In the genomic region with DNA sequence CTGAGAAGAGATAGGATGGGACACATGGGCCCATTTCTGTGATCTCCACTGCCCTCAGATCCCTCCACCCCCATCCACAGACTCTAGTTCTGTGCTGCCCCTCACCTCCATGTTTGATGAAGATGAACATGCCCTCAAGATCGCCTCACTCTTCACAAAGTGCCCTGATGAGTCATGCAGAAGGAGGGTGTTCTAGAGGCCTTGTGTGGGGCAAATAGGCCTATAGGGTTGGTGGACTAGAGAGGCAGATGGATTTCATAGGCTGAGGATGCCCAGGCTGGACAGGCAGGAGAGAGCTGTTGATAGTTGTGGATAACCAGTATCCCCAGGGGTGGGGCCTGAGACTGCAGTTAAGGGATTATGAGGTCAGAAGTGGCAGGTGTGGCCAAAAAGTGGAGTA, we compare ENCODE assay signal across 14 cellular contexts. TPM values are rescaled to one million over a fixed set of nuclear protein-coding genes. Genes with fewer than 3 reads are reported as not detected.
A peak's percentile ranks its signal among the peaks of the same experiment; 100 is the strongest.
DNase-seq lines count a peak whose midpoint lies in the region; ATAC-seq lines count a peak whose summit lies in the region.
"Had no signal": no experiment of that assay in that cellular context is flagged by ENCODE, and none has a peak within 500 bp of the region (broad histone marks: within the 10 kb centered on the region; RNA-seq: fewer than 3 reads in every experiment).

Gene CXorf65, minus strand, starts transcription at position 314 of the 400 bp plus-strand sequence. Its CDS starts 184 bp downstream, at position 130.

- H3K4me1 ChIP-seq in trophoblast cell (ENCODE audit: control insufficient read depth in 1 of 2, insufficient read depth in 2 of 2, low read length in 2 of 2) = peaks cover 20 to 35% of the 10 kb centered on the region in 2 experiments

- peak within 1 kb of the TSS; percentile 54 for H3K27ac ChIP-seq in trophoblast cell (ENCODE audit: low read depth, low read length)
- H3K27ac ChIP-seq: dorsolateral prefrontal cortex, upper lobe of left lung, VCaP had no signal

- H3K23ac ChIP-seq in trophoblast cell (ENCODE audit: low read length) = no peak within 1 kb of the TSS

- no CpG with 5 or more reads among the region's 1 CpG for WGBS in trophoblast cell (ENCODE audit: extremely low coverage, insufficient coverage, insufficient read length)

- no peak within 1 kb of the TSS for H3K18ac ChIP-seq in trophoblast cell (ENCODE audit: low read length)

- no peak for ATAC-seq in GM19023 (IDR thresholded peaks at IDR 0.05; ENCODE audit: unreplicated experiment)

- peak within 1 kb of the TSS; percentile 52 for H4K8ac ChIP-seq in trophoblast cell (ENCODE audit: low read depth, low read length)

- H3K4me3 ChIP-seq in trophoblast cell (ENCODE audit: low read depth, low read length) = no peak within 1 kb of the TSS
- H3K4me3 ChIP-seq: dorsolateral prefrontal cortex, upper lobe of left lung had no signal

- no peaks in the 10 kb centered on the region for H3K9me3 Mint-ChIP-seq in activated T-cell treated with anti-CD3 and anti-CD28 coated beads, Interleukin-2, amount 50 U/mL, for 24 hours
- H3K9me3 Mint-ChIP-seq in activated naive CD8-positive, alpha-beta T cell treated with anti-CD3 and anti-CD28 coated beads for 36 hours = no peaks in the 10 kb centered on the region

- no peak within 1 kb of the TSS for H4K12ac ChIP-seq in trophoblast cell (ENCODE audit: low read depth, low read length)

- H3K36me3 Mint-ChIP-seq in activated T-cell treated with anti-CD3 and anti-CD28 coated beads, Interleukin-2, amount 50 U/mL, for 24 hours (ENCODE audit: low read depth) = peaks cover 70% of the 10 kb centered on the region
- H3K36me3 Mint-ChIP-seq in activated naive CD8-positive, alpha-beta T cell treated with anti-CD3 and anti-CD28 coated beads for 36 hours = peaks cover 72% of the 10 kb centered on the region

- H3K9me3 ChIP-seq in trophoblast cell (ENCODE audit: insufficient read depth, low read depth, low read length) = no peaks in the 10 kb centered on the region
- H3K9me3 ChIP-seq: upper lobe of left lung had no signal

- H2AFZ ChIP-seq in trophoblast cell (ENCODE audit: insufficient read depth, low read length, poor library complexity) = no peak within 1 kb of the TSS

- peak within 1 kb of the TSS; percentile 87 for H2BK120ac ChIP-seq in trophoblast cell (ENCODE audit: insufficient read depth, low read length, poor library complexity)

- peak within 1 kb of the TSS; percentile 94 for H3K4me3 Mint-ChIP-seq in activated T-cell treated with anti-CD3 and anti-CD28 coated beads, Interleukin-2, amount 50 U/mL, for 24 hours
- peak within 1 kb of the TSS; percentile 99 for H3K4me3 Mint-ChIP-seq in activated naive CD8-positive, alpha-beta T cell treated with anti-CD3 and anti-CD28 coated beads for 36 hours

- H3K79me2 ChIP-seq in trophoblast cell (ENCODE audit: control insufficient read depth, insufficient read depth, low read length, poor library complexity) = no peaks in the 10 kb centered on the region

- H3K27me3 ChIP-seq in trophoblast cell (ENCODE audit: insufficient read depth, low read length) = no peaks in the 10 kb centered on the region
- H3K27me3 ChIP-seq: upper lobe of left lung had no signal

- peaks cover 70% of the 10 kb centered on the region for H3K4me1 Mint-ChIP-seq in activated T-cell treated with anti-CD3 and anti-CD28 coated beads, Interleukin-2, amount 50 U/mL, for 24 hours (ENCODE audit: low read depth)
- H3K4me1 Mint-ChIP-seq in activated naive CD8-positive, alpha-beta T cell treated with anti-CD3 and anti-CD28 coated beads for 36 hours = peaks cover 55% of the 10 kb centered on the region

- H3K4me2 ChIP-seq in trophoblast cell (ENCODE audit: low read length) = peak within 1 kb of the TSS; percentile 30

- no peak within 1 kb of the TSS for H3K9ac ChIP-seq in trophoblast cell (ENCODE audit: low read length)

- peaks cover 0 to 2% of the 10 kb centered on the region in 2 experiments for H3K36me3 ChIP-seq in trophoblast cell (ENCODE audit: control insufficient read depth in 1 of 2, insufficient read depth in 2 of 2, low read length in 2 of 2)
- H3K36me3 ChIP-seq: upper lobe of left lung had no signal

- peaks cover 7% of the 10 kb centered on the region for H3K79me1 ChIP-seq in trophoblast cell (ENCODE audit: low read length)

- H3K27me3 Mint-ChIP-seq in activated T-cell treated with anti-CD3 and anti-CD28 coated beads, Interleukin-2, amount 50 U/mL, for 24 hours = peaks cover 11% of the 10 kb centered on the region
- H3K27me3 Mint-ChIP-seq in activated naive CD8-positive, alpha-beta T cell treated with anti-CD3 and anti-CD28 coated beads for 36 hours = no peaks in the 10 kb centered on the region

- peak within 1 kb of the TSS; percentile 97 for H3K27ac Mint-ChIP-seq in activated T-cell treated with anti-CD3 and anti-CD28 coated beads, Interleukin-2, amount 50 U/mL, for 24 hours
- H3K27ac Mint-ChIP-seq in activated naive CD8-positive, alpha-beta T cell treated with anti-CD3 and anti-CD28 coated beads for 36 hours = peak within 1 kb of the TSS; percentile 96

- H4K91ac ChIP-seq in trophoblast cell (ENCODE audit: low read depth, low read length) = peak within 1 kb of the TSS; percentile 36

- H2AK5ac ChIP-seq in trophoblast cell (ENCODE audit: low read length) = no peak within 1 kb of the TSS

- peak within 1 kb of the TSS; percentile 32 for H2BK5ac ChIP-seq in trophoblast cell (ENCODE audit: low read depth, low read length, poor library complexity)

- H3K14ac ChIP-seq in trophoblast cell (ENCODE audit: low read length) = peak within 1 kb of the TSS; percentile 58

- peak; percentile 37 for DNase-seq in activated T-cell treated with anti-CD3 and anti-CD28 coated beads, Interleukin-2, amount 50 U/mL, for 24 hours
- DNase-seq in activated T-cell treated with anti-CD3 and anti-CD28 coated beads, Interleukin-2, amount 50 U/mL, for 48 hours = no peak
- peak; percentile 32 for DNase-seq in M059J (ENCODE audit: low read depth)
- DNase-seq in activated naive CD8-positive, alpha-beta T cell treated with anti-CD3 and anti-CD28 coated beads for 36 hours = peak; percentile 28
- no peak for DNase-seq in trophoblast cell
- no peak for DNase-seq in middle frontal gyrus (ENCODE audit: extremely low spot score, low spot score)
- DNase-seq in NCI-H2029 (lab: John Stamatoyannopoulos, UW) = no peak
- DNase-seq: AML-193, dorsolateral prefrontal cortex, GOT3, upper lobe of left lung had no signal

- H3K4ac ChIP-seq in trophoblast cell (ENCODE audit: low read depth, low read length) = peak within 1 kb of the TSS; percentile 6

- H2BK12ac ChIP-seq in trophoblast cell (ENCODE audit: low read length) = peak within 1 kb of the TSS; percentile 61

RNA-seq across cellular contexts. Expression of gene CXorf65, which starts in this region (rescaled TPM):
- not detected in 2 replicates for total RNA-seq in M059J (2014; rRNA removed; shearing (Covaris generic))
- 10 to 100 TPM in 1 of 2 experiments, 1 to 10 TPM in 1; 6.7 to 10.4 TPM for total RNA-seq in activated naive CD8-positive, alpha-beta T cell treated with anti-CD3 and anti-CD28 coated beads for 36 hours
- polyA plus RNA-seq in trophoblast cell (2013) = 0.08 TPM in 1 of 2 replicates, not detected in the other
- total RNA-seq: dorsolateral prefrontal cortex, liver had no signal
- polyA plus RNA-seq: liver had no signal

Comparison
In these comparisons a context has a peak if more than half of its experiments do, and no peak if none do; other contexts are left out.
1. DNase-seq: peak in activated T-cell treated with anti-CD3 and anti-CD28 coated beads, Interleukin-2, amount 50 U/mL, for 24 hours (single experiment) and activated naive CD8-positive, alpha-beta T cell treated with anti-CD3 and anti-CD28 coated beads for 36 hours (single experiment); none in activated T-cell treated with anti-CD3 and anti-CD28 coated beads, Interleukin-2, amount 50 U/mL, for 48 hours (0 of 2), trophoblast cell (0 of 2), middle frontal gyrus (single experiment) and NCI-H2029 (single experiment).
2. Peak in DNase-seq in M059J; RNA of the gene not detected or under 1 TPM.